Comparison of ENCODE assay signal across 31 cellular contexts in genomic region chr4:24656906-24657305, GRCh38.
"Had no signal": no experiment of that assay in that cellular context is flagged by ENCODE, and none has a peak within 500 bp of the region (broad histone marks: within the 10 kb centered on the region; RNA-seq: fewer than 3 reads in every experiment).

No MANE protein-coding gene starts in this region.

- H3K27ac Mint-ChIP-seq: activated CD4-positive, alpha-beta memory T cell treated with anti-CD3 and anti-CD28 coated beads, Interleukin-2, amount 10 ng/mL, durations not matched to agents 7 days and 5 days; activated CD4-positive, alpha-beta T cell treated with anti-CD3 and anti-CD28 coated beads, Interleukin-2, amount 10 ng/mL, durations not matched to agents 7 days and 5 days; activated naive CD4-positive, alpha-beta T cell treated with anti-CD3 and anti-CD28 coated beads, Interleukin-2, amount 50 U/mL, for 24 hours; activated naive CD8-positive, alpha-beta T cell treated with anti-CD3 and anti-CD28 coated beads, Interleukin-2, amount 50 U/mL, for 24 hours; activated T-cell treated with anti-CD3 and anti-CD28 coated beads, Interleukin-2, amount 50 U/mL, for 24 hours; activated T-helper 17 cell treated with anti-CD3 and anti-CD28 coated beads, Interleukin-2, amount 50 U/mL, for 72 hours; nephron progenitor cell; progenitor cell of endocrine pancreas; stimulated activated naive B cell treated with anti-CD40 and anti-IgM and Interleukin-4, amounts not matched to agents 10 μg/mL and 1 μg/mL and 100 μg/mL, for 72 hours; T-helper 17 cell had no signal

- H3K4me3 ChIP-seq: gastrocnemius medialis, left ventricle myocardium inferior, lung, mucosa of descending colon, ovary, skin epidermis, stomach, tibial artery had no signal

- ATAC-seq: activated naive CD8-positive, alpha-beta T cell treated with anti-CD3 and anti-CD28 coated beads, Interleukin-2, amount 50 U/mL, for 24 hours; activated T-helper 17 cell treated with anti-CD3 and anti-CD28 coated beads, Interleukin-2, amount 50 U/mL, for 72 hours; gastrocnemius medialis; sciatic nerve; stimulated activated naive B cell treated with anti-CD40 and anti-IgM and Interleukin-4, amounts not matched to agents 10 μg/mL and 1 μg/mL and 100 μg/mL, for 72 hours; T-helper 17 cell had no signal

- H3K36me3 ChIP-seq: gastrocnemius medialis, left ventricle myocardium inferior, neutrophil, ovary, stomach, tibial artery had no signal

- H3K9me3 ChIP-seq: gastrocnemius medialis, left ventricle myocardium inferior, mucosa of descending colon, neutrophil, ovary, stomach, tibial artery had no signal

- H3K36me3 Mint-ChIP-seq: activated naive CD4-positive, alpha-beta T cell treated with anti-CD3 and anti-CD28 coated beads, Interleukin-2, amount 50 U/mL, for 24 hours had no signal

- H3K27me3 ChIP-seq: gastrocnemius medialis, ovary, stomach, tibial artery had no signal

- H3K27ac ChIP-seq: gastrocnemius medialis, neutrophil, ovary, skin epidermis, tibial artery had no signal

- DNase-seq: activated CD4-positive, alpha-beta memory T cell treated with anti-CD3 and anti-CD28 coated beads, Interleukin-2, amount 10 ng/mL, durations not matched to agents 7 days and 5 days; activated CD4-positive, alpha-beta T cell treated with anti-CD3 and anti-CD28 coated beads for 1 hour; activated CD4-positive, alpha-beta T cell treated with anti-CD3 and anti-CD28 coated beads, Interleukin-2, amount 10 ng/mL, durations not matched to agents 7 days and 5 days; activated CD8-positive, alpha-beta memory T cell treated with anti-CD3 and anti-CD28 coated beads, Interleukin-2, amount 50 U/mL, for 48 hours; activated naive CD8-positive, alpha-beta T cell treated with anti-CD3 and anti-CD28 coated beads, Interleukin-2, amount 50 U/mL, for 24 hours; activated T-cell treated with anti-CD3 and anti-CD28 coated beads, Interleukin-2, amount 50 U/mL, for 24 hours; amygdala; dermis blood vessel endothelial cell; effector CD8-positive, alpha-beta T cell; erythroblast; gastrocnemius medialis; glutamatergic neuron; left ventricle myocardium inferior; mucosa of descending colon; nephron progenitor cell; ovary; retina; stimulated activated CD4-positive, alpha-beta T cell treated with anti-CD3 and anti-CD28 coated beads, Interleukin-1b, Interleukin-23, amount 100 ng/mL, for 48 hours; stimulated activated naive B cell treated with anti-CD40 and anti-IgM and Interleukin-4, amounts not matched to agents 10 μg/mL and 1 μg/mL and 100 μg/mL, for 72 hours; stomach; T-helper 17 cell; T1000; tibial artery had no signal

- H3K9me3 Mint-ChIP-seq: activated CD4-positive, alpha-beta memory T cell treated with anti-CD3 and anti-CD28 coated beads, Interleukin-2, amount 10 ng/mL, durations not matched to agents 7 days and 5 days; activated CD4-positive, alpha-beta T cell treated with anti-CD3 and anti-CD28 coated beads, Interleukin-2, amount 10 ng/mL, durations not matched to agents 7 days and 5 days; activated naive CD4-positive, alpha-beta T cell treated with anti-CD3 and anti-CD28 coated beads, Interleukin-2, amount 50 U/mL, for 24 hours; activated naive CD8-positive, alpha-beta T cell treated with anti-CD3 and anti-CD28 coated beads, Interleukin-2, amount 50 U/mL, for 24 hours; activated T-cell treated with anti-CD3 and anti-CD28 coated beads, Interleukin-2, amount 50 U/mL, for 24 hours; activated T-helper 17 cell treated with anti-CD3 and anti-CD28 coated beads, Interleukin-2, amount 50 U/mL, for 72 hours; central memory CD8-positive, alpha-beta T cell; nephron progenitor cell; stimulated activated naive B cell treated with anti-CD40 and anti-IgM and Interleukin-4, amounts not matched to agents 10 μg/mL and 1 μg/mL and 100 μg/mL, for 72 hours had no signal

- H3K27me3 Mint-ChIP-seq: progenitor cell of endocrine pancreas had no signal

- H3K4me1 ChIP-seq: gastrocnemius medialis, left ventricle myocardium inferior had no signal

- H3K4me3 Mint-ChIP-seq: activated CD4-positive, alpha-beta memory T cell treated with anti-CD3 and anti-CD28 coated beads, Interleukin-2, amount 10 ng/mL, durations not matched to agents 7 days and 5 days; activated CD4-positive, alpha-beta T cell treated with anti-CD3 and anti-CD28 coated beads, Interleukin-2, amount 10 ng/mL, durations not matched to agents 7 days and 5 days; activated naive CD4-positive, alpha-beta T cell treated with anti-CD3 and anti-CD28 coated beads, Interleukin-2, amount 50 U/mL, for 24 hours; activated naive CD8-positive, alpha-beta T cell treated with anti-CD3 and anti-CD28 coated beads, Interleukin-2, amount 50 U/mL, for 24 hours; activated T-cell treated with anti-CD3 and anti-CD28 coated beads, Interleukin-2, amount 50 U/mL, for 24 hours; activated T-helper 17 cell treated with anti-CD3 and anti-CD28 coated beads, Interleukin-2, amount 50 U/mL, for 72 hours; central memory CD8-positive, alpha-beta T cell; nephron progenitor cell; stimulated activated naive B cell treated with anti-CD40 and anti-IgM and Interleukin-4, amounts not matched to agents 10 μg/mL and 1 μg/mL and 100 μg/mL, for 72 hours; T-helper 17 cell had no signal

- H3K4me1 Mint-ChIP-seq: activated T-helper 17 cell treated with anti-CD3 and anti-CD28 coated beads, Interleukin-2, amount 50 U/mL, for 72 hours; central memory CD8-positive, alpha-beta T cell; T-helper 17 cell had no signal
